9 cellular contexts compared by ENCODE assay signal in genomic region chr2:84424152-84424551, GRCh38. TPM values are rescaled to one million over a fixed set of nuclear protein-coding genes. Genes with fewer than 3 reads are reported as not detected.
DNase-seq lines count a peak whose midpoint lies in the region; ATAC-seq and TF ChIP-seq lines count a peak whose summit lies in the region.
"Had no signal": no experiment of that assay in that cellular context is flagged by ENCODE, and none has a peak within 500 bp of the region (broad histone marks: within the 10 kb centered on the region; RNA-seq: fewer than 3 reads in every experiment).

No MANE protein-coding gene starts in this region.

- H3K9me2 ChIP-seq in PC-3 (replicated peaks; ENCODE audit: low read length): no peaks in the 10 kb centered on the region

- CTCF ChIA-PET in PC-3 (lab: Charles Lee): no interaction called here

- no peak overlapping the region for H3K4me3 ChIP-seq in heart left ventricle
- H3K4me3 ChIP-seq in PC-3 (ENCODE audit: low read length): no peak overlapping the region
- no peak overlapping the region for H3K4me3 ChIP-seq in upper lobe of right lung
- no peak overlapping the region for H3K4me3 ChIP-seq in ovary
- H3K4me3 ChIP-seq: thoracic aorta had no signal

- no peak for DNase-seq in heart left ventricle
- no peak for DNase-seq in left cardiac atrium
- peak; percentile 42 for DNase-seq in PC-3
- peak; percentile 14 for DNase-seq in fibroblast of gingiva (ENCODE audit: low read depth)
- no peak for DNase-seq in upper lobe of right lung
- no peak for DNase-seq in naive thymus-derived CD8-positive, alpha-beta T cell
- no peak for DNase-seq in ovary

- POLR2A ChIA-PET in PC-3 (lab: Charles Lee; ENCODE audit: unreplicated experiment): no interaction called here
- POLR2A ChIA-PET in naive thymus-derived CD8-positive, alpha-beta T cell (lab: Charles Lee): no interaction called here

- ATAC-seq in heart left ventricle: no peak
- ATAC-seq in left cardiac atrium: no peak
- ATAC-seq in PC-3: no peak
- ATAC-seq in upper lobe of right lung: no peak
- ATAC-seq in naive thymus-derived CD8-positive, alpha-beta T cell: no peak
- ATAC-seq in activated T-helper 17 cell treated with anti-CD3 and anti-CD28 coated beads, Interleukin-2, amount 50 U/mL, for 72 hours (replicated peaks): no peak

- H3K4me2 ChIP-seq in PC-3 (ENCODE audit: low read length): no peak overlapping the region

- peak overlapping the region in 4 of 10 donors; percentile 5 to 62 (median 45) for H3K27ac Mint-ChIP-seq in naive thymus-derived CD8-positive, alpha-beta T cell
- H3K27ac Mint-ChIP-seq in activated T-helper 17 cell treated with anti-CD3 and anti-CD28 coated beads, Interleukin-2, amount 50 U/mL, for 72 hours: no peak overlapping the region

- intact Hi-C loops in heart left ventricle (cut with DNase I) (no loop called here), left cardiac atrium (cut with DNase I) (no loop called here), PC-3 (cut with micrococcal nuclease) (no loop called here), upper lobe of right lung (cut with DNase I) (no loop called here), ovary (cut with DNase I) (no loop called here)

- H3K79me2 ChIP-seq in PC-3 (ENCODE audit: low read length): no peaks in the 10 kb centered on the region

- H4K20me1 ChIP-seq in PC-3 (ENCODE audit: low read length): no peaks in the 10 kb centered on the region

- no peak for TF ChIP-seq EP300 in ovary (IDR thresholded peaks at IDR 0.05)

- H3K27me3 ChIP-seq in heart left ventricle (no peaks in the 10 kb centered on the region), PC-3 (ENCODE audit: low read length) (no peaks in the 10 kb centered on the region), upper lobe of right lung (no peaks in the 10 kb centered on the region), ovary (no peaks in the 10 kb centered on the region)

- no peak overlapping the region for H2AFZ ChIP-seq in PC-3 (ENCODE audit: low read length)

- H3K36me3 ChIP-seq in heart left ventricle (peaks cover 0 to 72% (median 52%) of the 10 kb centered on the region in 9 donors), PC-3 (ENCODE audit: low read depth, low read length) (peaks cover 27% of the 10 kb centered on the region), upper lobe of right lung (peaks cover 51% of the 10 kb centered on the region), ovary (no peaks in the 10 kb centered on the region)

- TF ChIP-seq POLR2A in heart left ventricle (IDR thresholded peaks at IDR 0.05): no peak
- no peak for TF ChIP-seq POLR2A in ovary (IDR thresholded peaks at IDR 0.05)

- H3K4me3 Mint-ChIP-seq in naive thymus-derived CD8-positive, alpha-beta T cell: no peak overlapping the region
- no peak overlapping the region for H3K4me3 Mint-ChIP-seq in activated T-helper 17 cell treated with anti-CD3 and anti-CD28 coated beads, Interleukin-2, amount 50 U/mL, for 72 hours

- H3K36me3 Mint-ChIP-seq in naive thymus-derived CD8-positive, alpha-beta T cell: peaks cover 0 to 57% (median 13%) of the 10 kb centered on the region in 3 donors
- H3K36me3 Mint-ChIP-seq in activated T-helper 17 cell treated with anti-CD3 and anti-CD28 coated beads, Interleukin-2, amount 50 U/mL, for 72 hours (ENCODE audit: low read depth): peaks cover 58% of the 10 kb centered on the region

- H3K9ac ChIP-seq in PC-3 (ENCODE audit: low read length): no peak overlapping the region

- no TSS peak for BruUV-seq in PC-3 (replicated peaks; lab: Mats Ljungman, UMichigan)

- no peaks in the 10 kb centered on the region for H3K27me3 Mint-ChIP-seq in naive thymus-derived CD8-positive, alpha-beta T cell
- H3K27me3 Mint-ChIP-seq in activated T-helper 17 cell treated with anti-CD3 and anti-CD28 coated beads, Interleukin-2, amount 50 U/mL, for 72 hours: no peaks in the 10 kb centered on the region

- H3K9me3 ChIP-seq in heart left ventricle (no peaks in the 10 kb centered on the region), PC-3 (ENCODE audit: low read length) (no peaks in the 10 kb centered on the region), upper lobe of right lung (no peaks in the 10 kb centered on the region), ovary (no peaks in the 10 kb centered on the region)
- H3K9me3 ChIP-seq: thoracic aorta had no signal

- H3K4me1 Mint-ChIP-seq in naive thymus-derived CD8-positive, alpha-beta T cell: peaks cover 0 to 2% (median under 1%) of the 10 kb centered on the region in 4 donors
- no peaks in the 10 kb centered on the region for H3K4me1 Mint-ChIP-seq in activated T-helper 17 cell treated with anti-CD3 and anti-CD28 coated beads, Interleukin-2, amount 50 U/mL, for 72 hours

- H3F3A ChIP-seq in PC-3 (ENCODE audit: low read length, unreplicated experiment): no peaks in the 10 kb centered on the region

- no peak overlapping the region for H3K27ac ChIP-seq in heart left ventricle
- no peak overlapping the region for H3K27ac ChIP-seq in PC-3 (ENCODE audit: low read length)
- H3K27ac ChIP-seq in upper lobe of right lung: no peak overlapping the region
- H3K27ac ChIP-seq in ovary: no peak overlapping the region
- H3K27ac ChIP-seq: thoracic aorta had no signal

- no peaks in the 10 kb centered on the region for H3K9me3 Mint-ChIP-seq in naive thymus-derived CD8-positive, alpha-beta T cell
- no peaks in the 10 kb centered on the region for H3K9me3 Mint-ChIP-seq in activated T-helper 17 cell treated with anti-CD3 and anti-CD28 coated beads, Interleukin-2, amount 50 U/mL, for 72 hours

- TF ChIP-seq CTCF in heart left ventricle (IDR thresholded peaks at IDR 0.05): peak in 9 of 12 donors; percentile 13 to 51 (median 31)
- TF ChIP-seq CTCF in PC-3 (conservative IDR thresholded peaks at IDR 0.05; ENCODE audit: low read depth, low read length): peak; percentile 73
- peak; percentile 44 for TF ChIP-seq CTCF in upper lobe of right lung (IDR thresholded peaks at IDR 0.05)
- no peak for TF ChIP-seq CTCF in ovary (IDR thresholded peaks at IDR 0.05)

- H3K4me1 ChIP-seq in heart left ventricle (peaks cover 0 to 17% (median 0%) of the 10 kb centered on the region in 12 donors), PC-3 (ENCODE audit: insufficient read depth, low read length) (no peaks in the 10 kb centered on the region), upper lobe of right lung (peaks cover 5% of the 10 kb centered on the region), ovary (ENCODE audit: insufficient read depth) (no peaks in the 10 kb centered on the region)

RNA-seq across cellular contexts. Expression of gene SUCLG1, which starts 34.9 kb away (rescaled TPM):
- 100 to 1,000 TPM; 184 to 348 (median 258) TPM for total RNA-seq in heart left ventricle
- 100 to 1,000 TPM; 224 to 336 TPM for polyA plus RNA-seq in heart left ventricle
- 100 to 1,000 TPM; 193 to 197 TPM for total RNA-seq in left cardiac atrium
- 67.7 and 83.4 TPM in 2 replicates for total RNA-seq in PC-3 (2014; rRNA removed)
- total RNA-seq in upper lobe of right lung: 52.7 TPM
- 10 to 100 TPM; 44.0 to 50.4 TPM for total RNA-seq in naive thymus-derived CD8-positive, alpha-beta T cell
- 10 to 100 TPM; 89.7 to 93.7 (median 92.8) TPM for polyA plus RNA-seq in naive thymus-derived CD8-positive, alpha-beta T cell
- total RNA-seq in activated T-helper 17 cell treated with anti-CD3 and anti-CD28 coated beads, Interleukin-2, amount 50 U/mL, for 72 hours: 10 to 100 TPM; 43.4 to 80.0 TPM
- 10 to 100 TPM; 33.4 to 60.4 (median 54.4) TPM for total RNA-seq in ovary
- polyA plus RNA-seq in ovary: 100 to 1,000 TPM in 1 of 2 donors, 10 to 100 TPM in 1; 60.5 to 111 TPM

Comparison
In these comparisons a context has a peak if more than half of its experiments do, and no peak if none do; other contexts are left out.
1. DNase-seq: peak in PC-3 (single experiment) and fibroblast of gingiva (single experiment); none in heart left ventricle (0 of 5), left cardiac atrium (single experiment), upper lobe of right lung (single experiment), naive thymus-derived CD8-positive, alpha-beta T cell (0 of 10) and ovary (0 of 5).
2. CTCF ChIP-seq: peak in heart left ventricle (9 of 12), PC-3 (single experiment) and upper lobe of right lung (single experiment); none in ovary (0 of 3).